9 cellular contexts compared by ENCODE assay signal in genomic region chr10:96588060-96588554, GRCh38. TPM values are rescaled to one million over a fixed set of nuclear protein-coding genes. Genes with fewer than 3 reads are reported as not detected.
A peak's percentile ranks its signal among the peaks of the same experiment; 100 is the strongest.
DNase-seq lines count a peak whose midpoint lies in the region; ATAC-seq and TF ChIP-seq lines count a peak whose summit lies in the region.
"Had no signal": no experiment of that assay in that cellular context is flagged by ENCODE, and none has a peak within 500 bp of the region (broad histone marks: within the 10 kb centered on the region; RNA-seq: fewer than 3 reads in every experiment).

No MANE protein-coding gene starts in this region.

- ATAC-seq in lower lobe of right lung (peak in 1 of 2 donors; percentile 33), GM18873 (IDR thresholded peaks at IDR 0.05; ENCODE audit: low FRiP score, unreplicated experiment) (no peak), HG02870 (IDR thresholded peaks at IDR 0.05; ENCODE audit: unreplicated experiment) (no peak)

- H3K27ac ChIP-seq in ACC112 (ENCODE audit: low read depth, low read length) (peak overlapping the region; percentile 96), lower lobe of right lung (peak overlapping the region; percentile 98)

- TF ChIP-seq POLR2A in GM18951 (IDR thresholded peaks at IDR 0.05; ENCODE audit: extremely low read depth, insufficient read depth, insufficient read length), result peak; percentile 10

- DNase-seq in SW480 (ENCODE audit: low spot score), result peak; percentile 20
- no peak for DNase-seq in lower lobe of right lung
- DNase-seq in DMS153 treated with DMSO at 0.1 percent for 48 hours (lab: John Stamatoyannopoulos, UW; ENCODE audit: unreplicated experiment), result no peak
- no peak for DNase-seq in activated CD4-positive, CD25-positive, alpha-beta regulatory T cell treated with anti-CD3 and anti-CD28 coated beads, Interleukin-2, amount 50 U/mL, for 72 hours
- DNase-seq: NCI-H1694 had no signal

- H3K27me3 ChIP-seq in ACC112 (ENCODE audit: insufficient read depth, low read length), result no peaks in the 10 kb centered on the region
- no peaks in the 10 kb centered on the region for H3K27me3 ChIP-seq in lower lobe of right lung (ENCODE audit: low read depth)

- H3K4me1 ChIP-seq in ACC112 (ENCODE audit: control insufficient read depth, insufficient read depth, low read length, unreplicated experiment), result peaks cover 25% of the 10 kb centered on the region
- H3K4me1 ChIP-seq in lower lobe of right lung, result peaks cover 49% of the 10 kb centered on the region

- TF ChIP-seq CTCF in lower lobe of right lung (IDR thresholded peaks at IDR 0.05), result no peak

- peak overlapping the region; percentile 96 for H2AFZ ChIP-seq in ACC112 (ENCODE audit: low read length, unreplicated experiment)

- H3K9me3 ChIP-seq in lower lobe of right lung, result no peaks in the 10 kb centered on the region

- peaks cover 40% of the 10 kb centered on the region for H3K79me2 ChIP-seq in ACC112 (ENCODE audit: control insufficient read depth, insufficient read depth, low read length, unreplicated experiment)

- intact Hi-C loops in lower lobe of right lung (cut with DNase I), result no loop called here

- H3K36me3 ChIP-seq in ACC112 (ENCODE audit: insufficient read depth, low read length) (no peaks in the 10 kb centered on the region), lower lobe of right lung (no peaks in the 10 kb centered on the region)

- peak overlapping the region; percentile 97 for H3K4me3 ChIP-seq in ACC112 (ENCODE audit: low read depth, low read length)
- peak overlapping the region; percentile 77 for H3K4me3 ChIP-seq in lower lobe of right lung

- in situ Hi-C loops in GM18951 (cut with MboI; ENCODE audit: low sequenced_read_pairs, unreplicated experiment), result no loop called here

RNA-seq across cellular contexts. Expression of gene TM9SF3, which starts 1.3 kb away (rescaled TPM):
- 112 TPM for total RNA-seq in lower lobe of right lung
